In the genomic region with DNA sequence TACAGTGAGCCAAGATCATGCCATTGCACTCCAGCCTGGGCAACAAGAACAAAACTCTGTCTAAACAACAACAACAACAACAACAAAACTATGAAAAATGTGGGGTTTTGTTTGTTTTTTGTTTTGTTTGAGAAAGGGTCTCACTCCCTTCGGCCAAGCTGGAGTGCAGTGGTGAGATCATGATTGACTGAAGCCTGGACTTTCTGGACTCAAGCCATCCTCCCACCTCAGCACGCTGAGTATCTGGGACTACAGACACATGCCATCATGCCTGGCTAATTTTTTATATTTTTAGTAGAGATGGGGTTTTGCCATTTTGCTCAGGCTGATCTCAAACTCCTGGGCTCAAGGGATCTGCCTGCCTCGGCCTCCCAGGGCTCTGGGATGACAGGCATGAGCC, we compare ENCODE assay signal across 28 cellular contexts.
"Had no signal": no experiment of that assay in that cellular context is flagged by ENCODE, and none has a peak within 500 bp of the region (broad histone marks: within the 10 kb centered on the region; RNA-seq: fewer than 3 reads in every experiment).

No MANE protein-coding gene starts in this region.

- ATAC-seq: effector memory CD8-positive, alpha-beta T cell; esophagus mucosa; foreskin keratinocyte; gastroesophageal sphincter; heart left ventricle; heart right ventricle had no signal

- FAIRE-seq: colon, endometrium, endothelial cell of umbilical vein, frontal cortex had no signal

- H3K27me3 ChIP-seq: colonic mucosa, dorsolateral prefrontal cortex, gastroesophageal sphincter, heart left ventricle, heart right ventricle, hepatocyte had no signal

- H3K27ac ChIP-seq: colonic mucosa, coronary artery, dorsolateral prefrontal cortex, epithelial cell of prostate, esophagus muscularis mucosa, esophagus squamous epithelium, foreskin keratinocyte, gastroesophageal sphincter, heart left ventricle, heart right ventricle, hepatocyte had no signal

- H3K4me1 ChIP-seq: colonic mucosa had no signal

- H3K36me3 ChIP-seq: colonic mucosa, esophagus muscularis mucosa, esophagus squamous epithelium, gastroesophageal sphincter, heart left ventricle had no signal

- H2AFZ ChIP-seq: hepatocyte had no signal

- H3K4me3 ChIP-seq: colonic mucosa, coronary artery, dorsolateral prefrontal cortex, esophagus muscularis mucosa, esophagus squamous epithelium, gastroesophageal sphincter, heart left ventricle, heart right ventricle, hepatocyte had no signal

- H3K9me3 ChIP-seq: colonic mucosa, esophagus muscularis mucosa, esophagus squamous epithelium, gastroesophageal sphincter, heart left ventricle, heart right ventricle had no signal

- DNase-seq: colonic mucosa; cortex of kidney; dermis blood vessel endothelial cell; dorsolateral prefrontal cortex; effector CD4-positive, alpha-beta T cell; effector CD8-positive, alpha-beta T cell; effector memory CD4-positive, alpha-beta T cell; effector memory CD8-positive, alpha-beta T cell; endodermal cell; erythroblast; esophagus squamous epithelium; foreskin fibroblast; foreskin keratinocyte; foreskin melanocyte; glutamatergic neuron; head of caudate nucleus; heart left ventricle; heart right ventricle had no signal

- H3K4me2 ChIP-seq: hepatocyte had no signal
